22 cellular contexts compared by ENCODE assay signal in genomic region chr7:72077776-72078175, GRCh38.
DNase-seq lines count a peak whose midpoint lies in the region; ATAC-seq, FAIRE-seq and TF ChIP-seq lines count a peak whose summit lies in the region.
"Had no signal": no experiment of that assay in that cellular context is flagged by ENCODE, and none has a peak within 500 bp of the region (broad histone marks: within the 10 kb centered on the region; RNA-seq: fewer than 3 reads in every experiment).

No MANE protein-coding gene starts in this region.

- H4K20me1 ChIP-seq in K562 (replicated peaks; ENCODE audit: control insufficient read depth, insufficient read depth, low read length), result 0 out of 2 replicates have a peak, but pooled peaks cover 5% of the 10 kb centered on the region
- H4K20me1 ChIP-seq: BLaER1 had no signal

- H2AFZ ChIP-seq in K562 (ENCODE audit: low read depth, low read length), result no peak overlapping the region
- H2AFZ ChIP-seq: GM23248 had no signal

- CTCF ChIA-PET in K562 (lab: Yijun Ruan, JAX; ENCODE audit: low intra/inter-chr PET ratio), result no interaction called here

- peaks cover 3 to 19% of the 10 kb centered on the region in 2 experiments; a peak in 3 of 5 replicates for H3K27me3 ChIP-seq in K562 (ENCODE audit: control insufficient read depth in 2 of 2, insufficient read depth in 2 of 2, low read length in 2 of 2)
- no peaks in the 10 kb centered on the region for H3K27me3 ChIP-seq in left lung
- H3K27me3 ChIP-seq in WERI-Rb-1 (ENCODE audit: insufficient read depth, low read depth, severe bottlenecking), result no peaks in the 10 kb centered on the region
- H3K27me3 ChIP-seq: BLaER1 had no signal

- no peaks in the 10 kb centered on the region for H3K9me1 ChIP-seq in K562 (ENCODE audit: control insufficient read depth, insufficient read depth, low read length)

- POLR2A ChIA-PET in K562 (lab: Yijun Ruan, JAX), result interaction anchor here (0.9 kb wide), 1 partner anchor 16 kb away, joined by 3 read pairs; no protein-coding TSS in a partner anchor

- WGBS in K562 (ENCODE audit: insufficient coverage, low coverage, missing lambda C conversion rate), result 7% methylated on average over 4 of the region's 4 CpGs

- intact Hi-C loops in K562 (cut with micrococcal nuclease) (no loop called here), head of caudate nucleus (cut with DNase I) (no loop called here), left lung (cut with DNase I) (no loop called here)

- no peak for FAIRE-seq in K562 (lab: Jason Lieb, UNC)
- FAIRE-seq: A204.1, GM12878, GM19239, H1 had no signal

- H3K9me3 ChIP-seq in K562 (replicated peaks; ENCODE audit: control insufficient read depth, insufficient read depth, low read depth, low read length) (no peaks in the 10 kb centered on the region), left lung (peaks cover 0 to 7% of the 10 kb centered on the region in 2 donors), WERI-Rb-1 (ENCODE audit: severe bottlenecking) (no peaks in the 10 kb centered on the region)
- H3K9me3 ChIP-seq: BLaER1, Caco-2 had no signal

- TF ChIP-seq RAD21 in K562 (CRISPR knock-in tag; conservative IDR thresholded peaks at IDR 0.05 in 1 of 2, IDR thresholded peaks at IDR 0.05 in 1 of 2), result no peak

- H3K4me1 ChIP-seq in K562 (replicated peaks in 1 of 2; ENCODE audit: control insufficient read depth in 2 of 2, insufficient read depth in 2 of 2, low read length in 2 of 2) (no peaks in the 10 kb centered on the region), left lung (no peaks in the 10 kb centered on the region)
- H3K4me1 ChIP-seq: Caco-2 had no signal

- no peak for TF ChIP-seq POLR2A in K562 (conservative IDR thresholded peaks at IDR 0.05)

- H3K79me2 ChIP-seq in K562 (ENCODE audit: control insufficient read depth, insufficient read depth, low read length), result no peaks in the 10 kb centered on the region

- in situ Hi-C loops in K562 (cut with MboI), result no loop called here

- H3K4me2 ChIP-seq in K562 (ENCODE audit: insufficient read depth, low read length), result no peak overlapping the region
- H3K4me2 ChIP-seq: BLaER1 had no signal

- H3K9ac ChIP-seq in K562 (ENCODE audit: insufficient read depth in 1 of 2, low read depth in 2 of 2, low read length in 2 of 2), result no peak overlapping the region
- H3K9ac ChIP-seq: BLaER1, GM23248 had no signal

- BruUV-seq in K562 (replicated peaks; lab: Mats Ljungman, UMichigan), result no TSS peak

- no peak for TF ChIP-seq EP300 in K562 (IDR thresholded peaks at IDR 0.05; ENCODE audit: low read length)

- no peak overlapping the region for H3K27ac ChIP-seq in K562 (ENCODE audit: extremely low read depth, low read depth, low read length)
- no peak overlapping the region for H3K27ac ChIP-seq in left lung
- no peak overlapping the region for H3K27ac ChIP-seq in WERI-Rb-1
- H3K27ac ChIP-seq: 22Rv1, BLaER1, C4-2B, GM23248 had no signal

- H3K36me3 ChIP-seq in K562 (ENCODE audit: control insufficient read depth, insufficient read depth, low read length), result no peaks in the 10 kb centered on the region
- no peaks in the 10 kb centered on the region for H3K36me3 ChIP-seq in left lung
- H3K36me3 ChIP-seq in WERI-Rb-1, result no peaks in the 10 kb centered on the region
- H3K36me3 ChIP-seq: BLaER1 had no signal

- ATAC-seq in K562 (no peak), left lung (no peak)
- ATAC-seq: CD8-positive, alpha-beta T cell; GM12878 had no signal

- H3K4me3 ChIP-seq in K562 (no peak overlapping the region), left lung (no peak overlapping the region), WERI-Rb-1 (ENCODE audit: low read depth, low read length) (no peak overlapping the region)
- H3K4me3 ChIP-seq: BLaER1, GM12878, GM23248 had no signal

- peak; percentile 16 for DNase-seq in NCI-H748 (lab: John Stamatoyannopoulos, UW; ENCODE audit: unreplicated experiment)
- DNase-seq in NCI-H748 treated with DMSO at 0.1 percent for 48 hours (lab: John Stamatoyannopoulos, UW), result no peak
- DNase-seq in K562 (ENCODE audit: extremely low read depth in 1 of 4, low spot score in 3 of 4), result no peak
- DNase-seq in head of caudate nucleus, result peak in 34 of 42 donors; percentile 8 to 87 (median 53)
- DNase-seq in left lung, result no peak
- DNase-seq in WERI-Rb-1, result no peak
- DNase-seq: Caco-2; CD4-positive, CD25-positive, alpha-beta regulatory T cell; CD8-positive, alpha-beta T cell; DMS153; DND-41; GDM1; GM23248; H7; HCEC 1CT had no signal

- TF ChIP-seq CTCF in K562 (IDR thresholded peaks at IDR 0.05 in 2 of 3, conservative IDR thresholded peaks at IDR 0.05 in 1 of 3; ENCODE audit: insufficient read depth in 2 of 3, low read depth in 1 of 3, low read length in 3 of 3) (no peak), left lung (IDR thresholded peaks at IDR 0.05) (no peak), WERI-Rb-1 (IDR thresholded peaks at IDR 0.05; ENCODE audit: low read depth, low read length) (no peak)

TF ChIP-seq in K562, 482 proteins besides CTCF, POLR2A, EP300 and RAD21:
- TF ChIP-seq BHLHE40 (IDR thresholded peaks at IDR 0.05; ENCODE audit: low read length) (no peak), TCF3 (CRISPR knock-in tag; IDR thresholded peaks at IDR 0.05) (no peak), TEAD4 (IDR thresholded peaks at IDR 0.05; ENCODE audit: low read length) (no peak), TEAD4 (CRISPR knock-in tag; IDR thresholded peaks at IDR 0.05; ENCODE audit: borderline replicate concordance) (no peak), NR3C1 (CRISPR knock-in tag; IDR thresholded peaks at IDR 0.05) (no peak), ZNF707 (CRISPR knock-in tag; conservative IDR thresholded peaks at IDR 0.05) (no peak), ZNF696 (CRISPR knock-in tag; conservative IDR thresholded peaks at IDR 0.05) (no peak), RFX1 (IDR thresholded peaks at IDR 0.05) (peak; percentile 22; the same call in 1 of the 2 replicates)
- TF ChIP-seq, protein P1, sequence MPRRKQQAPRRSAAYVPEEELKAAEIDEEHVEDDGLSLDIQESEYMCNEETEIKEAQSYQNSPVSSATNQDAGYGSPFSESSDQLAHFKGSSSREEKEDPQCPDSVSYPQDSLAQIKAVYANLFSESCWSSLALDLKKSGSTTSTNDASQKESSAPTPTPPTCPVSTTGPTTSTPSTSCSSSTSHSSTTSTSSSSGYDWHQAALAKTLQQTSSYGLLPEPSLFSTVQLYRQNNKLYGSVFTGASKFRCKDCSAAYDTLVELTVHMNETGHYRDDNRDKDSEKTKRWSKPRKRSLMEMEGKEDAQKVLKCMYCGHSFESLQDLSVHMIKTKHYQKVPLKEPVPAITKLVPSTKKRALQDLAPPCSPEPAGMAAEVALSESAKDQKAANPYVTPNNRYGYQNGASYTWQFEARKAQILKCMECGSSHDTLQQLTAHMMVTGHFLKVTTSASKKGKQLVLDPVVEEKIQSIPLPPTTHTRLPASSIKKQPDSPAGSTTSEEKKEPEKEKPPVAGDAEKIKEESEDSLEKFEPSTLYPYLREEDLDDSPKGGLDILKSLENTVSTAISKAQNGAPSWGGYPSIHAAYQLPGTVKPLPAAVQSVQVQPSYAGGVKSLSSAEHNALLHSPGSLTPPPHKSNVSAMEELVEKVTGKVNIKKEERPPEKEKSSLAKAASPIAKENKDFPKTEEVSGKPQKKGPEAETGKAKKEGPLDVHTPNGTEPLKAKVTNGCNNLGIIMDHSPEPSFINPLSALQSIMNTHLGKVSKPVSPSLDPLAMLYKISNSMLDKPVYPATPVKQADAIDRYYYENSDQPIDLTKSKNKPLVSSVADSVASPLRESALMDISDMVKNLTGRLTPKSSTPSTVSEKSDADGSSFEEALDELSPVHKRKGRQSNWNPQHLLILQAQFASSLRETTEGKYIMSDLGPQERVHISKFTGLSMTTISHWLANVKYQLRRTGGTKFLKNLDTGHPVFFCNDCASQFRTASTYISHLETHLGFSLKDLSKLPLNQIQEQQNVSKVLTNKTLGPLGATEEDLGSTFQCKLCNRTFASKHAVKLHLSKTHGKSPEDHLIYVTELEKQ (CRISPR knock-in tag; IDR thresholded peaks at IDR 0.05), result no peak

Comparison
In these comparisons a context has a peak if more than half of its experiments do, and no peak if none do; other contexts are left out.
1. DNase-seq: peak in NCI-H748 (single experiment) and head of caudate nucleus (34 of 42); none in NCI-H748 treated with DMSO at 0.1 percent for 48 hours (single experiment), K562 (0 of 4), left lung (0 of 2) and WERI-Rb-1 (single experiment).